1 cellular context compared by ENCODE assay signal in the genomic region with DNA sequence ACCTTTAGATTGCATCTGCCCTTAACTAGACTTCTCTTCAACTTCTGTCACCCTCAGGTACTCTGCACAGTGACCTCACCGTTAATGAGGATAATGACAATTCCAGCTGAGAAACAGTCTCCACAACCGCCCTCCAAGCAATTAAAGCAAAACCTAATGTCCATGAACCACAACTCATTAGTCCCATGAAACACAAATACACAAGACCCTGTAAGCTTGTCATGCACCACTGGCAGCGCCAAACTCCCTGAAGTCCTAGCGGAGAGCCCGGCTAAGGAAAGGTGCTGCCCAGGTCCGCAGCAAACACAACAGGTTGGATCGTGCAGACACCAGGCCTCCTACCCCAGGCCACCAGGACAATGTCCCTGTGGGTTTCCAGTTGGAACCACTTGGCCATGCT.
TF ChIP-seq lines count a peak whose summit lies in the region.

No MANE protein-coding gene starts in this region.

TF ChIP-seq in HCT116, 20 proteins besides CTCF, POLR2A, EP300 and RAD21 (continued from another document):
- TF ChIP-seq, protein P1, sequence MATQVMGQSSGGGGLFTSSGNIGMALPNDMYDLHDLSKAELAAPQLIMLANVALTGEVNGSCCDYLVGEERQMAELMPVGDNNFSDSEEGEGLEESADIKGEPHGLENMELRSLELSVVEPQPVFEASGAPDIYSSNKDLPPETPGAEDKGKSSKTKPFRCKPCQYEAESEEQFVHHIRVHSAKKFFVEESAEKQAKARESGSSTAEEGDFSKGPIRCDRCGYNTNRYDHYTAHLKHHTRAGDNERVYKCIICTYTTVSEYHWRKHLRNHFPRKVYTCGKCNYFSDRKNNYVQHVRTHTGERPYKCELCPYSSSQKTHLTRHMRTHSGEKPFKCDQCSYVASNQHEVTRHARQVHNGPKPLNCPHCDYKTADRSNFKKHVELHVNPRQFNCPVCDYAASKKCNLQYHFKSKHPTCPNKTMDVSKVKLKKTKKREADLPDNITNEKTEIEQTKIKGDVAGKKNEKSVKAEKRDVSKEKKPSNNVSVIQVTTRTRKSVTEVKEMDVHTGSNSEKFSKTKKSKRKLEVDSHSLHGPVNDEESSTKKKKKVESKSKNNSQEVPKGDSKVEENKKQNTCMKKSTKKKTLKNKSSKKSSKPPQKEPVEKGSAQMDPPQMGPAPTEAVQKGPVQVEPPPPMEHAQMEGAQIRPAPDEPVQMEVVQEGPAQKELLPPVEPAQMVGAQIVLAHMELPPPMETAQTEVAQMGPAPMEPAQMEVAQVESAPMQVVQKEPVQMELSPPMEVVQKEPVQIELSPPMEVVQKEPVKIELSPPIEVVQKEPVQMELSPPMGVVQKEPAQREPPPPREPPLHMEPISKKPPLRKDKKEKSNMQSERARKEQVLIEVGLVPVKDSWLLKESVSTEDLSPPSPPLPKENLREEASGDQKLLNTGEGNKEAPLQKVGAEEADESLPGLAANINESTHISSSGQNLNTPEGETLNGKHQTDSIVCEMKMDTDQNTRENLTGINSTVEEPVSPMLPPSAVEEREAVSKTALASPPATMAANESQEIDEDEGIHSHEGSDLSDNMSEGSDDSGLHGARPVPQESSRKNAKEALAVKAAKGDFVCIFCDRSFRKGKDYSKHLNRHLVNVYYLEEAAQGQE (IDR thresholded peaks at IDR 0.05; ENCODE audit: low read depth) = no peak
- no peak for TF ChIP-seq SRF (IDR thresholded peaks at IDR 0.05; ENCODE audit: low read depth)
- TF ChIP-seq JUND (IDR thresholded peaks at IDR 0.05) = no peak
- TF ChIP-seq ZBTB33 (IDR thresholded peaks at IDR 0.05; ENCODE audit: extremely low read depth, insufficient replicate concordance, low read length) = no peak
- TF ChIP-seq ZNF274 (IDR thresholded peaks at IDR 0.05; ENCODE audit: low read depth, low read length) = no peak
- TF ChIP-seq YY1 (IDR thresholded peaks at IDR 0.05; ENCODE audit: extremely low read depth, insufficient replicate concordance, low read depth, low read length) = no peak
- TF ChIP-seq ELF1 (IDR thresholded peaks at IDR 0.05; ENCODE audit: borderline replicate concordance, low read depth) = no peak
- TF ChIP-seq FOSL1 (IDR thresholded peaks at IDR 0.05; ENCODE audit: low read depth) = no peak
